In the genomic region with DNA sequence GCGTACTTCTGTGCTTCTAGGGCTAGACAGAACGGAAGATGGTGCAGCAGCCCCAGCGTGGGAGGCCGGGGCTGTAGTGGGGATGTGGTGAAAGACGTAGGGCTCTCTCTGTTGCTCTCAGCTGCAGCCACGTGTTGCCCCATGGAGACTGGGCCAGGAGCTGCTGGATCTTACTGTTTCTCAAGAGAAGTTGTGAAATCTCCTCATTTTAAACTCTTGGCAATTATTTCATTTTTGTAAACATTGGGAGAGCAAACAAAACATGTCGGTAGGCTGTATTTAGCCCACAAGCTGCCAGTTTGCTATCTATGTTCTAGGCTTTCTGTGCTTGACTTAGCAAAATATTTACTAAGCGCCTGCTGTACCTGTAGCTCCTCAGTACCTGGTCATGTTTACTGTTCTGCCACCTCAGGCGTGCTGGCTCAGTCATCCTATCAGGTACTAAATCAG, we compare ENCODE assay signal across 1 cellular context.
TF ChIP-seq lines count a peak whose summit lies in the region.

No MANE protein-coding gene starts in this region.

TF ChIP-seq in HepG2, 621 proteins besides CTCF, POLR2A, EP300 and RAD21 (continued from another document):
- no peak for TF ChIP-seq PHF5A (CRISPR knock-in tag; IDR thresholded peaks at IDR 0.05; ENCODE audit: low read depth, unreplicated experiment)
- no peak for TF ChIP-seq ZNF260 (CRISPR knock-in tag; IDR thresholded peaks at IDR 0.05; ENCODE audit: borderline replicate concordance, low read depth)
- TF ChIP-seq, protein P1, sequence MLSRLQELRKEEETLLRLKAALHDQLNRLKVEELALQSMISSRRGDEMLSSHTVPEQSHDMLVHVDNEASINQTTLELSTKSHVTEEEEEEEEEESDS (CRISPR knock-in tag; IDR thresholded peaks at IDR 0.05; ENCODE audit: borderline replicate concordance) = no peak
- TF ChIP-seq KLF6 (CRISPR knock-in tag; IDR thresholded peaks at IDR 0.05) = peak; percentile 54; the same call in 1 of the 2 replicates
- TF ChIP-seq ARNTL (CRISPR knock-in tag; IDR thresholded peaks at IDR 0.05) = peak; percentile 69
- TF ChIP-seq SMYD3 (CRISPR knock-in tag; IDR thresholded peaks at IDR 0.05) = 0 out of 2 replicates have a peak, but pooled peaks have one; percentile 36
- no peak for TF ChIP-seq FOSL1 (CRISPR knock-in tag; IDR thresholded peaks at IDR 0.05; ENCODE audit: borderline replicate concordance)
- no peak for TF ChIP-seq RXRA (CRISPR knock-in tag; IDR thresholded peaks at IDR 0.05)
- TF ChIP-seq NFE2L2 (IDR thresholded peaks at IDR 0.05; ENCODE audit: low read length) = no peak
- no peak for TF ChIP-seq ZNF343 (CRISPR knock-in tag; IDR thresholded peaks at IDR 0.05)
- TF ChIP-seq, protein P2, sequence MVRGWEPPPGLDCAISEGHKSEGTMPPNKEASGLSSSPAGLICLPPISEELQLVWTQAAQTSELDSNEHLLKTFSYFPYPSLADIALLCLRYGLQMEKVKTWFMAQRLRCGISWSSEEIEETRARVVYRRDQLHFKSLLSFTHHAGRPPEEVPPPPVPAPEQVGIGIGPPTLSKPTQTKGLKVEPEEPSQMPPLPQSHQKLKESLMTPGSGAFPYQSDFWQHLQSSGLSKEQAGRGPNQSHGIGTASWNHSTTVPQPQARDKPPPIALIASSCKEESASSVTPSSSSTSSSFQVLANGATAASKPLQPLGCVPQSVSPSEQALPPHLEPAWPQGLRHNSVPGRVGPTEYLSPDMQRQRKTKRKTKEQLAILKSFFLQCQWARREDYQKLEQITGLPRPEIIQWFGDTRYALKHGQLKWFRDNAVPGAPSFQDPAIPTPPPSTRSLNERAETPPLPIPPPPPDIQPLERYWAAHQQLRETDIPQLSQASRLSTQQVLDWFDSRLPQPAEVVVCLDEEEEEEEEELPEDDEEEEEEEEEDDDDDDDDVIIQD (CRISPR knock-in tag; IDR thresholded peaks at IDR 0.05; ENCODE audit: low read depth) = peak; percentile 9; the same call in 1 of the 2 replicates
- TF ChIP-seq HMGA1 (CRISPR knock-in tag; conservative IDR thresholded peaks at IDR 0.05) = no peak
- no peak for TF ChIP-seq MEIS2 (CRISPR knock-in tag; IDR thresholded peaks at IDR 0.05)
- no peak for TF ChIP-seq ZNF17 (CRISPR knock-in tag; IDR thresholded peaks at IDR 0.05)
- peak; percentile 97 for TF ChIP-seq ZEB1 (IDR thresholded peaks at IDR 0.05; ENCODE audit: insufficient replicate concordance, low read depth)
- TF ChIP-seq, protein P3, sequence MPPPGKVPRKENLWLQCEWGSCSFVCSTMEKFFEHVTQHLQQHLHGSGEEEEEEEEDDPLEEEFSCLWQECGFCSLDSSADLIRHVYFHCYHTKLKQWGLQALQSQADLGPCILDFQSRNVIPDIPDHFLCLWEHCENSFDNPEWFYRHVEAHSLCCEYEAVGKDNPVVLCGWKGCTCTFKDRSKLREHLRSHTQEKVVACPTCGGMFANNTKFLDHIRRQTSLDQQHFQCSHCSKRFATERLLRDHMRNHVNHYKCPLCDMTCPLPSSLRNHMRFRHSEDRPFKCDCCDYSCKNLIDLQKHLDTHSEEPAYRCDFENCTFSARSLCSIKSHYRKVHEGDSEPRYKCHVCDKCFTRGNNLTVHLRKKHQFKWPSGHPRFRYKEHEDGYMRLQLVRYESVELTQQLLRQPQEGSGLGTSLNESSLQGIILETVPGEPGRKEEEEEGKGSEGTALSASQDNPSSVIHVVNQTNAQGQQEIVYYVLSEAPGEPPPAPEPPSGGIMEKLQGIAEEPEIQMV (CRISPR knock-in tag; IDR thresholded peaks at IDR 0.05; ENCODE audit: low read depth) = no peak
